Comparison of ENCODE assay signal across 25 cellular contexts in genomic region chr2:166519391-166519962, GRCh38. TPM values are rescaled to one million over a fixed set of nuclear protein-coding genes. Genes with fewer than 3 reads are reported as not detected.
A peak's percentile ranks its signal among the peaks of the same experiment; 100 is the strongest.
DNase-seq lines count a peak whose midpoint lies in the region; ATAC-seq and TF ChIP-seq lines count a peak whose summit lies in the region.
"Had no signal": no experiment of that assay in that cellular context is flagged by ENCODE, and none has a peak within 500 bp of the region (broad histone marks: within the 10 kb centered on the region; RNA-seq: fewer than 3 reads in every experiment).

No MANE protein-coding gene starts in this region.

- H3K4me3 Mint-ChIP-seq in MCF 10A (ENCODE audit: unreplicated experiment), result no peak overlapping the region
- H3K4me3 Mint-ChIP-seq: activated naive CD4-positive, alpha-beta T cell treated with anti-CD3 and anti-CD28 coated beads, Interleukin-2, amount 10 ng/mL, durations not matched to agents 7 days and 5 days had no signal

- no TSS peak for BruUV-seq in MCF 10A (replicated peaks; lab: Mats Ljungman, UMichigan)

- no peaks in the 10 kb centered on the region for H3K36me3 Mint-ChIP-seq in MCF 10A (ENCODE audit: insufficient read depth, unreplicated experiment)
- H3K36me3 Mint-ChIP-seq: activated naive CD4-positive, alpha-beta T cell treated with anti-CD3 and anti-CD28 coated beads, Interleukin-2, amount 10 ng/mL, durations not matched to agents 7 days and 5 days; naive B cell had no signal

- no peaks in the 10 kb centered on the region for H3K4me1 Mint-ChIP-seq in MCF 10A (ENCODE audit: insufficient read depth, unreplicated experiment)
- H3K4me1 Mint-ChIP-seq: activated naive CD4-positive, alpha-beta T cell treated with anti-CD3 and anti-CD28 coated beads, Interleukin-2, amount 10 ng/mL, durations not matched to agents 7 days and 5 days; naive B cell had no signal

- no peak for TF ChIP-seq POLR2A in breast epithelium (IDR thresholded peaks at IDR 0.05)

- H3K27ac Mint-ChIP-seq in MCF 10A (ENCODE audit: low read depth, unreplicated experiment), result no peak overlapping the region
- H3K27ac Mint-ChIP-seq: activated naive CD4-positive, alpha-beta T cell treated with anti-CD3 and anti-CD28 coated beads, Interleukin-2, amount 10 ng/mL, durations not matched to agents 7 days and 5 days; naive B cell had no signal

- no peaks in the 10 kb centered on the region for H3K4me1 ChIP-seq in breast epithelium
- H3K4me1 ChIP-seq in heart right ventricle, result peaks cover 0 to 10% (median 0%) of the 10 kb centered on the region in 9 donors
- peaks cover 34% of the 10 kb centered on the region for H3K4me1 ChIP-seq in muscle layer of colon (ENCODE audit: insufficient read depth, low read length)
- no peaks in the 10 kb centered on the region for H3K4me1 ChIP-seq in thoracic aorta (ENCODE audit: control insufficient read depth in 1 of 2, low read depth in 2 of 2)
- no peaks in the 10 kb centered on the region for H3K4me1 ChIP-seq in SJCRH30
- H3K4me1 ChIP-seq: adrenal gland, prostate gland had no signal

- POLR2A ChIA-PET in MCF 10A (lab: Yijun Ruan, JAX), result no interaction called here

- H3K27ac ChIP-seq in breast epithelium (peak overlapping the region; percentile 30 to 44), heart right ventricle (peak overlapping the region in 1 of 10 donors; percentile 9), muscle layer of colon (ENCODE audit: low read depth, low read length) (no peak overlapping the region), thoracic aorta (no peak overlapping the region), SJCRH30 (no peak overlapping the region)
- H3K27ac ChIP-seq: adrenal gland, prostate gland had no signal

- TF ChIP-seq CTCF in breast epithelium (IDR thresholded peaks at IDR 0.05), result no peak
- no peak for TF ChIP-seq CTCF in MCF 10A (IDR thresholded peaks at IDR 0.05; ENCODE audit: unreplicated experiment)
- TF ChIP-seq CTCF in heart right ventricle (IDR thresholded peaks at IDR 0.05), result no peak
- no peak for TF ChIP-seq CTCF in thoracic aorta (IDR thresholded peaks at IDR 0.05)

- no peaks in the 10 kb centered on the region for H3K36me3 ChIP-seq in breast epithelium
- H3K36me3 ChIP-seq in heart right ventricle, result no peaks in the 10 kb centered on the region
- no peaks in the 10 kb centered on the region for H3K36me3 ChIP-seq in muscle layer of colon (ENCODE audit: insufficient read depth, low read length)
- H3K36me3 ChIP-seq in thoracic aorta, result no peaks in the 10 kb centered on the region
- no peaks in the 10 kb centered on the region for H3K36me3 ChIP-seq in SJCRH30
- H3K36me3 ChIP-seq: adrenal gland, gastroesophageal sphincter, prostate gland had no signal

- DNase-seq in breast epithelium (ENCODE audit: low spot score in 2 of 2), result no peak
- no peak for DNase-seq in MCF 10A (ENCODE audit: unreplicated experiment)
- no peak for DNase-seq in heart right ventricle
- DNase-seq in thoracic aorta (ENCODE audit: low spot score), result no peak
- no peak for DNase-seq in activated effector memory CD4-positive, alpha-beta T cell treated with anti-CD3 and anti-CD28 coated beads, Interleukin-2, amount 50 U/mL, for 16 hours
- no peak for DNase-seq in SJCRH30
- no peak for DNase-seq in activated gamma-delta T cell treated with Interleukin-2 at 50 U/mL for 16 hours
- DNase-seq: 8988T; activated CD4-positive, alpha-beta T cell treated with anti-CD3 and anti-CD28 coated beads, Interleukin-2, amount 50 U/mL, for 48 hours; activated CD4-positive, CD25-positive, alpha-beta regulatory T cell treated with anti-CD3 and anti-CD28 coated beads, Interleukin-2, amount 50 U/mL, for 72 hours; activated naive CD4-positive, alpha-beta T cell treated with anti-CD3 and anti-CD28 coated beads, Interleukin-2, amount 10 ng/mL, durations not matched to agents 7 days and 5 days; adrenal gland; hippocampal formation; naive B cell; NCI-H1092; NCI-H1694 treated with DMSO at 0.1 percent for 48 hours; NCI-H510A; NK-92 treated with Interleukin-12 subunit alpha and Interleukin-12 subunit beta, amount 100 ng/mL, for 24 hours; PC-3; stimulated activated naive CD4-positive, alpha-beta T cell had no signal

- peaks cover 89% of the 10 kb centered on the region for H3K27me3 Mint-ChIP-seq in MCF 10A (ENCODE audit: insufficient read depth, unreplicated experiment)
- H3K27me3 Mint-ChIP-seq: activated naive CD4-positive, alpha-beta T cell treated with anti-CD3 and anti-CD28 coated beads, Interleukin-2, amount 10 ng/mL, durations not matched to agents 7 days and 5 days; naive B cell had no signal

- no peak overlapping the region for H3K9ac ChIP-seq in muscle layer of colon (ENCODE audit: low read length)

- ATAC-seq in heart right ventricle (peak in 5 of 8 donors; percentile 40 to 76 (median 61)), thoracic aorta (ENCODE audit: insufficient number of reproducible peaks, low FRiP score, low read depth) (no peak)
- ATAC-seq: gastroesophageal sphincter, PC-3 had no signal

- CTCF ChIA-PET in MCF 10A (lab: Yijun Ruan, JAX), result interaction anchor here (0.7 to 4.1 kb wide), 4 partner anchors 18 to 339 kb away, joined by 3 to 24 read pairs (median 4); no protein-coding TSS in a partner anchor

- 23 to 31% methylated on average over 10 of the region's 10 CpGs for WGBS in heart right ventricle, 2 donors

- H3K4me3 ChIP-seq in breast epithelium (no peak overlapping the region), heart right ventricle (peak overlapping the region in 7 of 10 donors; percentile 9 to 37 (median 23)), muscle layer of colon (ENCODE audit: low read depth in 1 of 2, low read length in 2 of 2) (peak overlapping the region; percentile 2 to 33), thoracic aorta (peak overlapping the region; percentile 24), SJCRH30 (no peak overlapping the region)
- H3K4me3 ChIP-seq: adrenal gland, gastroesophageal sphincter, prostate gland had no signal

- intact Hi-C loops in breast epithelium (cut with DNase I; ENCODE audit: low total_unique reads), result no loop called here
- intact Hi-C loops in MCF 10A (cut with micrococcal nuclease), result no loop called here
- intact Hi-C loops in heart right ventricle (cut with DNase I), result loop anchor here in 4 of 10 donors (5.0 to 10.0 kb wide), 5 partner anchors 95 to 157 kb away; no protein-coding TSS in a partner anchor

- no peaks in the 10 kb centered on the region for H3K9me3 Mint-ChIP-seq in MCF 10A (ENCODE audit: unreplicated experiment)
- H3K9me3 Mint-ChIP-seq: activated naive CD4-positive, alpha-beta T cell treated with anti-CD3 and anti-CD28 coated beads, Interleukin-2, amount 10 ng/mL, durations not matched to agents 7 days and 5 days; naive B cell had no signal

- H3K9me3 ChIP-seq in breast epithelium, result no peaks in the 10 kb centered on the region
- no peaks in the 10 kb centered on the region for H3K9me3 ChIP-seq in heart right ventricle
- H3K9me3 ChIP-seq in muscle layer of colon (ENCODE audit: low read length), result no peaks in the 10 kb centered on the region
- no peaks in the 10 kb centered on the region for H3K9me3 ChIP-seq in thoracic aorta
- H3K9me3 ChIP-seq in SJCRH30 (replicated peaks), result no peaks in the 10 kb centered on the region
- H3K9me3 ChIP-seq: gastroesophageal sphincter, prostate gland had no signal

- H3K27me3 ChIP-seq in breast epithelium, result no peaks in the 10 kb centered on the region
- no peaks in the 10 kb centered on the region for H3K27me3 ChIP-seq in heart right ventricle
- H3K27me3 ChIP-seq in muscle layer of colon (ENCODE audit: control insufficient read depth in 1 of 2, insufficient read depth in 2 of 2, low read length in 2 of 2), result no peaks in the 10 kb centered on the region
- no peaks in the 10 kb centered on the region for H3K27me3 ChIP-seq in thoracic aorta (replicated peaks; ENCODE audit: insufficient read depth)
- H3K27me3 ChIP-seq in SJCRH30, result no peaks in the 10 kb centered on the region
- H3K27me3 ChIP-seq: adrenal gland, gastroesophageal sphincter had no signal

RNA-seq across cellular contexts. Expression of gene SCN7A, which starts 25.4 kb away (rescaled TPM):
- 10 to 100 TPM; 11.5 to 13.3 (median 12.1) TPM for total RNA-seq in breast epithelium
- not detected in 2 replicates for total RNA-seq in MCF 10A (2022)
- total RNA-seq in heart right ventricle, result 10 to 100 TPM in 9 of 10 donors, 1 to 10 TPM in 1; 7.8 to 31.2 (median 16.3) TPM
- polyA plus RNA-seq in heart right ventricle, result 10 to 100 TPM in 1 of 2 donors, 1 to 10 TPM in 1; 2.4 to 12.9 TPM
- 1 to 10 TPM; 3.0 to 9.0 TPM for total RNA-seq in thoracic aorta
- 0.13 and 0.18 TPM in 2 replicates for total RNA-seq in SJCRH30 (2014; rRNA removed; shearing (Covaris generic))
- total RNA-seq: G401; PC-3; T-helper 2 cell treated with Interferon-gamma antibody and Interleukin-4, amounts not matched to agents 100 ng/mL and 5 ng/mL, for 36 hours had no signal

Comparison
In these comparisons a context has a peak if more than half of its experiments do, and no peak if none do; other contexts are left out.
1. H3K27ac ChIP-seq: peak in breast epithelium (2 of 2); none in muscle layer of colon (single experiment), thoracic aorta (0 of 2) and SJCRH30 (single experiment).
2. H3K4me3 ChIP-seq: peak in heart right ventricle (7 of 10), muscle layer of colon (2 of 2) and thoracic aorta (single experiment); none in breast epithelium (0 of 3) and SJCRH30 (single experiment).